17 cellular contexts compared by ENCODE assay signal in genomic region chr10:48439031-48439430, GRCh38.
DNase-seq lines count a peak whose midpoint lies in the region; ATAC-seq and TF ChIP-seq lines count a peak whose summit lies in the region.
"Had no signal": no experiment of that assay in that cellular context is flagged by ENCODE, and none has a peak within 500 bp of the region (broad histone marks: within the 10 kb centered on the region; RNA-seq: fewer than 3 reads in every experiment).

No MANE protein-coding gene starts in this region.

- no peaks in the 10 kb centered on the region for H3K79me2 ChIP-seq in fibroblast of lung (ENCODE audit: control insufficient read depth, insufficient read depth, low read length)

- H3K4me1 ChIP-seq in fibroblast of lung (ENCODE audit: control insufficient read depth, extremely low read depth, insufficient read depth, low read length): peaks cover 13% of the 10 kb centered on the region
- H3K4me1 ChIP-seq: tibial artery had no signal

- H2AFZ ChIP-seq in fibroblast of lung (ENCODE audit: low read length): no peak overlapping the region

- no peak overlapping the region for H3K9ac ChIP-seq in fibroblast of lung (ENCODE audit: insufficient read depth, low read length)

- ATAC-seq in HG03432 (IDR thresholded peaks at IDR 0.05; ENCODE audit: unreplicated experiment) (no peak), GM19351 (IDR thresholded peaks at IDR 0.05; ENCODE audit: unreplicated experiment) (no peak)
- ATAC-seq: activated CD4-positive, alpha-beta T cell treated with anti-CD3 and anti-CD28 coated beads for 36 hours had no signal

- TF ChIP-seq CTCF in fibroblast of lung (conservative IDR thresholded peaks at IDR 0.05 in 1 of 2, IDR thresholded peaks at IDR 0.05 in 1 of 2; ENCODE audit: low read depth in 1 of 2, low read length in 2 of 2): no peak

- H4K20me1 ChIP-seq in fibroblast of lung (ENCODE audit: control insufficient read depth, extremely low read depth, insufficient read depth, low read length): no peaks in the 10 kb centered on the region

- H3K9me3 ChIP-seq in fibroblast of lung (ENCODE audit: control insufficient read depth, insufficient read depth, low read depth, low read length): no peaks in the 10 kb centered on the region
- H3K9me3 ChIP-seq: tibial artery had no signal

- H3K4me2 ChIP-seq in fibroblast of lung (ENCODE audit: extremely low read depth, insufficient read depth, low read length): peak overlapping the region; percentile 29

- peak; percentile 80 for DNase-seq in EH (ENCODE audit: low read depth)
- DNase-seq in RPMI7951 (ENCODE audit: low read depth): peak; percentile 40
- DNase-seq in fibroblast of lung (ENCODE audit: low read depth in 2 of 2): peak; percentile 72 to 82
- peak; percentile 56 for DNase-seq in renal cortical epithelial cell (ENCODE audit: low read depth)
- DNase-seq in superior temporal gyrus (ENCODE audit: extremely low spot score): no peak
- no peak for DNase-seq in T-helper 2 cell
- DNase-seq: activated CD4-positive, alpha-beta T cell treated with anti-CD3 and anti-CD28 coated beads for 36 hours; activated T-cell treated with anti-CD3 and anti-CD28 coated beads, Interleukin-2, amount 50 U/mL, for 1 hour; CD4-positive, CD25-positive, alpha-beta regulatory T cell; foreskin melanocyte; GDM1; GOT3; Karpas-422; NCI-H187 treated with DMSO at 0.1 percent for 48 hours; tibial artery had no signal

- no peaks in the 10 kb centered on the region for H3K27me3 ChIP-seq in fibroblast of lung (ENCODE audit: control insufficient read depth, insufficient read depth, low read length)
- H3K27me3 ChIP-seq: tibial artery had no signal

- H3K4me3 ChIP-seq in fibroblast of lung (replicated peaks in 1 of 4; ENCODE audit: control extremely low read depth in 1 of 4, insufficient read depth in 1 of 4, low read depth in 3 of 4, low read length in 4 of 4): no peak overlapping the region
- H3K4me3 ChIP-seq: tibial artery had no signal

- peak overlapping the region; percentile 49 for H3K27ac ChIP-seq in fibroblast of lung (ENCODE audit: insufficient read depth, low read length)
- H3K27ac ChIP-seq: tibial artery had no signal

- H3K36me3 ChIP-seq in fibroblast of lung (ENCODE audit: control insufficient read depth, insufficient read depth, low read length): peaks cover 4% of the 10 kb centered on the region

Comparison
In these comparisons a context has a peak if more than half of its experiments do, and no peak if none do; other contexts are left out.
1. DNase-seq: peak in EH (single experiment), RPMI7951 (single experiment), fibroblast of lung (2 of 2) and renal cortical epithelial cell (single experiment); none in superior temporal gyrus (single experiment) and T-helper 2 cell (0 of 5).